ENCODE assay signal across 25 cellular contexts in the genomic region with DNA sequence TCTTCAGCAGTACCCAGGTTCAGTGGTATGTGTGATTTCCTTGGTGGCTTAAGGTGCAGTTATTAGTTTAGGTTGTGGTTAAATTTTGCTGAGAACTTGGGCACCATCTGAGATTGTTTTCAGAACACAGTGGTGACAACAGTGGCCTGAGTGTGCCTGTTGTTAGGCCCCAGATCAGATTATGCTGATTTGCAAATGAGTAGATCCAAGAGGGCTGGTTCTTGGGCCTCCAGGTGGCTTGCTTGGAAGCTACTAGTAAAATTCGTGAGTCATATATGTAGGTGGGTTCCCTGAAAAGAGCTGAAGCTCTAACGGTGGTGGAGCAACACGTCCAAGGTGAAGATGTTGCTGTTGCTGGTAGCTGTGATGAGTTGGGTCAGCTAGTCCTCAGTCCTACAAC.
"Had no signal": no experiment of that assay in that cellular context is flagged by ENCODE, and none has a peak within 500 bp of the region (broad histone marks: within the 10 kb centered on the region; RNA-seq: fewer than 3 reads in every experiment).

No MANE protein-coding gene starts in this region.

- H3K27me3 ChIP-seq: colonic mucosa, dorsolateral prefrontal cortex, esophagus muscularis mucosa, esophagus squamous epithelium, foreskin keratinocyte, gastrocnemius medialis, gastroesophageal sphincter, heart left ventricle, heart right ventricle, hepatocyte had no signal

- H3K79me2 ChIP-seq: hepatocyte had no signal

- H2AFZ ChIP-seq: hepatocyte had no signal

- ATAC-seq: effector memory CD8-positive, alpha-beta T cell; esophagus mucosa; foreskin keratinocyte; gastrocnemius medialis; gastroesophageal sphincter; heart left ventricle; heart right ventricle had no signal

- H3K27ac ChIP-seq: colonic mucosa, coronary artery, dorsolateral prefrontal cortex, epithelial cell of prostate, esophagus muscularis mucosa, esophagus squamous epithelium, foreskin keratinocyte, gastrocnemius medialis, gastroesophageal sphincter, heart left ventricle, heart right ventricle, hepatocyte had no signal

- H3K4me3 ChIP-seq: colonic mucosa, coronary artery, dorsolateral prefrontal cortex, esophagus muscularis mucosa, esophagus squamous epithelium, gastrocnemius medialis, gastroesophageal sphincter, heart left ventricle, heart right ventricle, hepatocyte had no signal

- H3K4me1 ChIP-seq: colonic mucosa, esophagus muscularis mucosa, esophagus squamous epithelium, foreskin keratinocyte, gastrocnemius medialis, gastroesophageal sphincter, heart left ventricle, heart right ventricle had no signal

- H3K36me3 ChIP-seq: colonic mucosa, esophagus muscularis mucosa, esophagus squamous epithelium, gastrocnemius medialis, gastroesophageal sphincter, heart left ventricle, heart right ventricle had no signal

- H3K9me3 ChIP-seq: colonic mucosa, gastrocnemius medialis had no signal

- DNase-seq: colonic mucosa; cortex of kidney; dermis blood vessel endothelial cell; dorsolateral prefrontal cortex; effector CD4-positive, alpha-beta T cell; effector CD8-positive, alpha-beta T cell; effector memory CD4-positive, alpha-beta T cell; effector memory CD8-positive, alpha-beta T cell; endodermal cell; erythroblast; esophagus squamous epithelium; foreskin fibroblast; foreskin keratinocyte; foreskin melanocyte; gastrocnemius medialis; glutamatergic neuron; head of caudate nucleus; heart left ventricle; heart right ventricle had no signal

- H3K4me2 ChIP-seq: hepatocyte had no signal
